ENCODE assay signal across 25 cellular contexts in genomic region chr3:181808053-181808452, GRCh38.
"Had no signal": no experiment of that assay in that cellular context is flagged by ENCODE, and none has a peak within 500 bp of the region (broad histone marks: within the 10 kb centered on the region; RNA-seq: fewer than 3 reads in every experiment).

No MANE protein-coding gene starts in this region.

- H3K4me1 Mint-ChIP-seq: activated CD8-positive, alpha-beta memory T cell treated with anti-CD3 and anti-CD28 coated beads, Interleukin-2, amount 10 ng/mL, durations not matched to agents 7 days and 5 days; activated naive CD8-positive, alpha-beta T cell treated with anti-CD3 and anti-CD28 coated beads, Interleukin-2, amount 50 U/mL, for 24 hours; endodermal cell; stimulated activated naive CD8-positive, alpha-beta T cell treated with anti-CD3 and anti-CD28 coated beads, Interleukin-15, amount 100 ng/mL, for 72 hours had no signal

- ATAC-seq: activated CD8-positive, alpha-beta memory T cell treated with anti-CD3 and anti-CD28 coated beads, Interleukin-2, amount 10 ng/mL, durations not matched to agents 7 days and 5 days; activated naive CD8-positive, alpha-beta T cell treated with anti-CD3 and anti-CD28 coated beads, Interleukin-2, amount 50 U/mL, for 24 hours; foreskin keratinocyte; left cardiac atrium; mucosa of descending colon; stimulated activated naive CD8-positive, alpha-beta T cell treated with anti-CD3 and anti-CD28 coated beads, Interleukin-15, amount 100 ng/mL, for 72 hours had no signal

- H3K4me3 Mint-ChIP-seq: activated B cell treated with CpG ODN at 0.5 μM for 24 hours; activated CD4-positive, alpha-beta memory T cell treated with anti-CD3 and anti-CD28 coated beads for 36 hours; activated CD8-positive, alpha-beta memory T cell treated with anti-CD3 and anti-CD28 coated beads, Interleukin-2, amount 10 ng/mL, durations not matched to agents 7 days and 5 days; activated naive CD4-positive, alpha-beta T cell treated with anti-CD3 and anti-CD28 coated beads for 36 hours; activated naive CD8-positive, alpha-beta T cell treated with anti-CD3 and anti-CD28 coated beads, Interleukin-2, amount 50 U/mL, for 24 hours; endodermal cell; stimulated activated naive CD8-positive, alpha-beta T cell treated with anti-CD3 and anti-CD28 coated beads, Interleukin-15, amount 100 ng/mL, for 72 hours had no signal

- H3K9me3 Mint-ChIP-seq: activated CD4-positive, alpha-beta memory T cell treated with anti-CD3 and anti-CD28 coated beads for 36 hours; activated T-helper 2 cell treated with anti-CD3 and anti-CD28 coated beads, Interferon-gamma antibody, Interleukin-2, Interleukin-4, amounts not matched to agents 10 μg/mL and 5 μg/mL and 100 μg/mL, durations not matched to agents 14 hours and 24 hours and 36 hours; endodermal cell; stimulated activated naive CD8-positive, alpha-beta T cell treated with anti-CD3 and anti-CD28 coated beads, Interleukin-15, amount 100 ng/mL, for 72 hours had no signal

- FAIRE-seq: colon, islet of Langerhans had no signal

- H3K27me3 Mint-ChIP-seq: activated B cell treated with CpG ODN at 0.5 μM for 24 hours; activated CD4-positive, alpha-beta memory T cell treated with anti-CD3 and anti-CD28 coated beads for 36 hours; activated CD8-positive, alpha-beta memory T cell treated with anti-CD3 and anti-CD28 coated beads, Interleukin-2, amount 10 ng/mL, durations not matched to agents 7 days and 5 days; naive B cell; stimulated activated naive CD8-positive, alpha-beta T cell treated with anti-CD3 and anti-CD28 coated beads, Interleukin-15, amount 100 ng/mL, for 72 hours had no signal

- H3K36me3 Mint-ChIP-seq: activated CD4-positive, alpha-beta memory T cell treated with anti-CD3 and anti-CD28 coated beads for 36 hours; activated CD8-positive, alpha-beta memory T cell treated with anti-CD3 and anti-CD28 coated beads, Interleukin-2, amount 10 ng/mL, durations not matched to agents 7 days and 5 days; naive B cell had no signal

- DNase-seq: activated B cell treated with CpG ODN at 0.5 μM for 24 hours; activated CD4-positive, alpha-beta memory T cell treated with anti-CD3 and anti-CD28 coated beads for 36 hours; activated CD4-positive, alpha-beta T cell treated with anti-CD3 and anti-CD28 coated beads for 4 hours; activated CD8-positive, alpha-beta memory T cell treated with anti-CD3 and anti-CD28 coated beads, Interleukin-2, amount 10 ng/mL, durations not matched to agents 7 days and 5 days; activated naive CD4-positive, alpha-beta T cell treated with anti-CD3 and anti-CD28 coated beads for 36 hours; activated naive CD8-positive, alpha-beta T cell treated with anti-CD3 and anti-CD28 coated beads, Interleukin-2, amount 50 U/mL, for 24 hours; aorta; brain microvascular endothelial cell; central memory CD4-positive, alpha-beta T cell; dorsolateral prefrontal cortex; endodermal cell; foreskin keratinocyte; glutamatergic neuron; hippocampal formation; left cardiac atrium; mesenchymal stem cell; mucosa of descending colon; naive B cell; stimulated activated CD4-positive, alpha-beta T cell treated with anti-CD3 and anti-CD28 coated beads, Interleukin-12 subunit alpha, Interleukin-12 subunit beta, amount 100 ng/mL, for 4 hours; stimulated activated CD4-positive, alpha-beta T cell treated with anti-CD3 and anti-CD28 coated beads, Interleukin-2, amount 100 ng/mL, for 24 hours; stimulated activated naive CD8-positive, alpha-beta T cell treated with anti-CD3 and anti-CD28 coated beads, Interleukin-15, amount 100 ng/mL, for 72 hours; trophoblast cell had no signal

- H3K27ac Mint-ChIP-seq: activated B cell treated with CpG ODN at 0.5 μM for 24 hours; activated CD4-positive, alpha-beta memory T cell treated with anti-CD3 and anti-CD28 coated beads for 36 hours; activated CD8-positive, alpha-beta memory T cell treated with anti-CD3 and anti-CD28 coated beads, Interleukin-2, amount 10 ng/mL, durations not matched to agents 7 days and 5 days; activated naive CD4-positive, alpha-beta T cell treated with anti-CD3 and anti-CD28 coated beads for 36 hours; activated naive CD8-positive, alpha-beta T cell treated with anti-CD3 and anti-CD28 coated beads, Interleukin-2, amount 50 U/mL, for 24 hours; activated T-helper 2 cell treated with anti-CD3 and anti-CD28 coated beads, Interferon-gamma antibody, Interleukin-2, Interleukin-4, amounts not matched to agents 10 μg/mL and 5 μg/mL and 100 μg/mL, durations not matched to agents 14 hours and 24 hours and 36 hours; endodermal cell; stimulated activated naive CD8-positive, alpha-beta T cell treated with anti-CD3 and anti-CD28 coated beads, Interleukin-15, amount 100 ng/mL, for 72 hours had no signal
